Comparison of ENCODE assay signal across 1 cellular context in genomic region chr3:178078933-178079332, GRCh38.
TF ChIP-seq lines count a peak whose summit lies in the region.

No MANE protein-coding gene starts in this region.

TF ChIP-seq in WTC11, 78 proteins besides CTCF, POLR2A, EP300 and RAD21 (continued from another document):
- TF ChIP-seq ZNF281 (CRISPR knock-in tag; IDR thresholded peaks at IDR 0.05) (no peak), E2F5 (CRISPR knock-in tag; IDR thresholded peaks at IDR 0.05) (no peak), AFF4 (CRISPR knock-in tag; IDR thresholded peaks at IDR 0.05; ENCODE audit: borderline replicate concordance) (no peak), ZNF416 (CRISPR knock-in tag; IDR thresholded peaks at IDR 0.05) (no peak), HMGA2 (CRISPR knock-in tag; IDR thresholded peaks at IDR 0.05) (no peak), JAZF1 (CRISPR knock-in tag; IDR thresholded peaks at IDR 0.05) (no peak), ZNF512 (CRISPR knock-in tag; IDR thresholded peaks at IDR 0.05; ENCODE audit: borderline replicate concordance) (no peak)
